ENCODE assay signal across 17 cellular contexts in the genomic region with DNA sequence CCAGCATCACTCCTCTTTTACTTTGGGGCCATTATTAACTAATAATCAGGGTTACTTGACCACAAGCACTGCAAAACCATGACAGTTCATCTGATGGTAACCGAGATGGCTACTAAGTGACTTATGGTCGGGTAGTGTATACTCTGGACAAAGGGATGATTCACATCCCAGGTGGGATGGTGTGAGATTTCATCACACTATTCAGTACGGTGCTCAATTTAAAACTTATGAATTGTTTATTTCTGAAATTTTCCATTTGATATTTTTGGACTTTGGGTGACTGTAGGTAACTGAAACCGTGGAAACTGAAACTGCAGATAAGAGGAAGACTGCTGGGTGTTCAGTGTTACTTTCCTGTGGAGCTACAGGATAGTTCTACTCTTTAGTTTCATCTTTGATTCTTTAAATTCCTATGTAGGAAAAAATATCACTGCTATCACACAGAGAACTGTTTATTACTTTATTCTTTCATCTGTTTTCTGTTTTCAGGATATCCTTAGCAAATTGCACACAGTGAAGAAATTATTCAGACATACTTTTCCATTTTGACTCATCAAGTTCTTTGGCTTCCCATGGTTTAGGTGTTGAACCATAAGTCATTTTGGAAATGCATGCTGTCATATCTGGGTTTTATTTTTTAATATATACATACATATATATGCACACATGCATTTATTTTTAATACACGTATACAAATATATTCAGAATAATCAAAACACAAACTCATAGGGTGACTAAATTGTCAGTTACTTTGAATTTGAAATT. TPM values are rescaled to one million over a fixed set of nuclear protein-coding genes. Genes with fewer than 3 reads are reported as not detected.
A peak's percentile ranks its signal among the peaks of the same experiment; 100 is the strongest.
DNase-seq lines count a peak whose midpoint lies in the region; ATAC-seq and TF ChIP-seq lines count a peak whose summit lies in the region.
"Had no signal": no experiment of that assay in that cellular context is flagged by ENCODE, and none has a peak within 500 bp of the region (broad histone marks: within the 10 kb centered on the region; RNA-seq: fewer than 3 reads in every experiment).

No MANE protein-coding gene starts in this region.

- H3K4me1 Mint-ChIP-seq in activated CD8-positive, alpha-beta T cell treated with anti-CD3 and anti-CD28 coated beads, Interleukin-2, amount 10 ng/mL, durations not matched to agents 7 days and 5 days (ENCODE audit: low read depth), result peaks cover 12% of the 10 kb centered on the region

- TF ChIP-seq CTCF in mucosa of descending colon (IDR thresholded peaks at IDR 0.05), result no peak

- no peaks in the 10 kb centered on the region for H3K9me3 ChIP-seq in mucosa of descending colon
- H3K9me3 ChIP-seq: A549, adrenal gland, SK-N-SH had no signal

- CTCF ChIA-PET in activated CD8-positive, alpha-beta T cell treated with anti-CD3 and anti-CD28 coated beads, Interleukin-2, amount 10 ng/mL, durations not matched to agents 7 days and 5 days (lab: Charles Lee), result no interaction called here

- H3K4me3 Mint-ChIP-seq in activated CD8-positive, alpha-beta T cell treated with anti-CD3 and anti-CD28 coated beads, Interleukin-2, amount 10 ng/mL, durations not matched to agents 7 days and 5 days, result no peak overlapping the region

- H3K27ac Mint-ChIP-seq in activated CD8-positive, alpha-beta T cell treated with anti-CD3 and anti-CD28 coated beads, Interleukin-2, amount 10 ng/mL, durations not matched to agents 7 days and 5 days, result no peak overlapping the region

- peak; percentile 28 to 58 for ATAC-seq in activated CD4-positive, CD25-positive, alpha-beta regulatory T cell treated with anti-CD3 and anti-CD28 coated beads, Interleukin-2, amount 50 U/mL, for 24 hours
- ATAC-seq in HG03432 (IDR thresholded peaks at IDR 0.05; ENCODE audit: unreplicated experiment) (peak; percentile 46), mucosa of descending colon (peak; percentile 14), GM19324 (IDR thresholded peaks at IDR 0.05; ENCODE audit: low FRiP score, unreplicated experiment) (no peak)
- peak; percentile 33 for ATAC-seq in activated CD8-positive, alpha-beta T cell treated with anti-CD3 and anti-CD28 coated beads, Interleukin-2, amount 10 ng/mL, durations not matched to agents 7 days and 5 days
- ATAC-seq: A549 had no signal

- no peaks in the 10 kb centered on the region for H3K36me3 ChIP-seq in mucosa of descending colon (ENCODE audit: low read depth)

- no peak for DNase-seq in activated CD4-positive, CD25-positive, alpha-beta regulatory T cell (lab: John Stamatoyannopoulos, UW)
- DNase-seq in activated CD8-positive, alpha-beta T cell treated with anti-CD3 and anti-CD28 coated beads, Interleukin-2, amount 10 ng/mL, durations not matched to agents 7 days and 5 days, result no peak
- DNase-seq in mucosa of descending colon (no peak), cerebellar cortex (ENCODE audit: low spot score) (no peak), retina (no peak)
- DNase-seq: activated CD4-positive, alpha-beta T cell treated with anti-CD3 and anti-CD28 coated beads, Interleukin-2, amount 50 U/mL, for 1 hour; adrenal gland; effector memory CD4-positive, alpha-beta T cell; KBM-7; NCI-H2227 treated with DMSO at 0.1 percent for 48 hours; SK-N-SH had no signal

- no peaks in the 10 kb centered on the region for H3K9me3 Mint-ChIP-seq in activated CD8-positive, alpha-beta T cell treated with anti-CD3 and anti-CD28 coated beads, Interleukin-2, amount 10 ng/mL, durations not matched to agents 7 days and 5 days (ENCODE audit: insufficient read depth)

- POLR2A ChIA-PET in activated CD8-positive, alpha-beta T cell treated with anti-CD3 and anti-CD28 coated beads, Interleukin-2, amount 10 ng/mL, durations not matched to agents 7 days and 5 days (lab: Charles Lee), result no interaction called here

- H3K4me3 ChIP-seq in mucosa of descending colon, result no peak overlapping the region
- H3K4me3 ChIP-seq: A549, adrenal gland had no signal

- peaks cover 6% of the 10 kb centered on the region for H3K36me3 Mint-ChIP-seq in activated CD8-positive, alpha-beta T cell treated with anti-CD3 and anti-CD28 coated beads, Interleukin-2, amount 10 ng/mL, durations not matched to agents 7 days and 5 days (ENCODE audit: low read depth)

- intact Hi-C loops in mucosa of descending colon (cut with DNase I, micrococcal nuclease), result no loop called here

- H3K4me1 ChIP-seq in mucosa of descending colon (ENCODE audit: low read depth), result no peaks in the 10 kb centered on the region
- H3K4me1 ChIP-seq: A549, adrenal gland had no signal

- H3K27me3 Mint-ChIP-seq in activated CD8-positive, alpha-beta T cell treated with anti-CD3 and anti-CD28 coated beads, Interleukin-2, amount 10 ng/mL, durations not matched to agents 7 days and 5 days (ENCODE audit: low read depth), result no peaks in the 10 kb centered on the region

RNA-seq across cellular contexts. Expression of gene C20orf144, which starts 59.1 kb away (rescaled TPM):
- under 1 TPM; 0.16 to 0.21 TPM for total RNA-seq in activated CD8-positive, alpha-beta T cell treated with anti-CD3 and anti-CD28 coated beads, Interleukin-2, amount 10 ng/mL, durations not matched to agents 7 days and 5 days
- total RNA-seq in mucosa of descending colon, result under 1 TPM in 1 of 3 donors, not detected in 2; 0.24 TPM
- total RNA-seq: liver, subcutaneous adipose tissue had no signal
